ENCODE assay signal across 19 cellular contexts in genomic region chr11:3003396-3004231, GRCh38. TPM values are rescaled to one million over a fixed set of nuclear protein-coding genes. Genes with fewer than 3 reads are reported as not detected.
DNase-seq lines count a peak whose midpoint lies in the region; ATAC-seq and TF ChIP-seq lines count a peak whose summit lies in the region.
"Had no signal": no experiment of that assay in that cellular context is flagged by ENCODE, and none has a peak within 500 bp of the region (broad histone marks: within the 10 kb centered on the region; RNA-seq: fewer than 3 reads in every experiment).

No MANE protein-coding gene starts in this region.

- peaks cover 49% of the 10 kb centered on the region for H3K36me3 ChIP-seq in CD4-positive, CD25-positive, alpha-beta regulatory T cell (ENCODE audit: control insufficient read depth, insufficient read depth, low read length)
- H3K36me3 ChIP-seq in PC-9 (ENCODE audit: low read depth) (no peaks in the 10 kb centered on the region), trophoblast cell (ENCODE audit: control insufficient read depth in 1 of 2, insufficient read depth in 2 of 2, low read length in 2 of 2) (peaks cover 69 to 73% of the 10 kb centered on the region in 2 experiments), endodermal cell (ENCODE audit: control insufficient read depth, insufficient read depth, low read length) (peaks cover 65% of the 10 kb centered on the region)
- H3K36me3 ChIP-seq: cardiac muscle cell had no signal

- no peak overlapping the region for H4K8ac ChIP-seq in trophoblast cell (ENCODE audit: low read depth, low read length)

- H3K23ac ChIP-seq in trophoblast cell (ENCODE audit: low read length), result no peak overlapping the region

- H3K79me2 ChIP-seq in PC-9 (ENCODE audit: low read depth) (no peaks in the 10 kb centered on the region), trophoblast cell (ENCODE audit: control insufficient read depth, insufficient read depth, low read length, poor library complexity) (no peaks in the 10 kb centered on the region)

- peak overlapping the region in 2 of 3 donors; percentile 5 to 71 for H3K27ac Mint-ChIP-seq in CD4-positive, CD25-positive, alpha-beta regulatory T cell
- H3K27ac Mint-ChIP-seq in endodermal cell, result no peak overlapping the region
- H3K27ac Mint-ChIP-seq: activated naive CD4-positive, alpha-beta T cell treated with anti-CD3 and anti-CD28 coated beads, Interleukin-2, amount 50 U/mL, for 24 hours; IgD-negative memory B cell; memory B cell had no signal

- no peak for TF ChIP-seq POLR2A in GM18505 (IDR thresholded peaks at IDR 0.05; ENCODE audit: borderline replicate concordance, extremely low read depth, insufficient read depth, insufficient read length)

- H3K18ac ChIP-seq in trophoblast cell (ENCODE audit: low read length), result no peak overlapping the region

- H2AK5ac ChIP-seq in trophoblast cell (ENCODE audit: low read length), result no peak overlapping the region

- H3K14ac ChIP-seq in trophoblast cell (ENCODE audit: low read length), result no peak overlapping the region

- H3K4ac ChIP-seq in trophoblast cell (ENCODE audit: low read depth, low read length), result no peak overlapping the region

- H3K27me3 ChIP-seq in CD4-positive, CD25-positive, alpha-beta regulatory T cell (ENCODE audit: control insufficient read depth, insufficient read depth, low read length), result no peaks in the 10 kb centered on the region
- H3K27me3 ChIP-seq in PC-9 (ENCODE audit: insufficient read depth, low read depth), result no peaks in the 10 kb centered on the region
- no peaks in the 10 kb centered on the region for H3K27me3 ChIP-seq in dorsolateral prefrontal cortex
- no peaks in the 10 kb centered on the region for H3K27me3 ChIP-seq in trophoblast cell (ENCODE audit: insufficient read depth, low read length)
- no peaks in the 10 kb centered on the region for H3K27me3 ChIP-seq in endodermal cell (ENCODE audit: control insufficient read depth, insufficient read depth, low read length, poor library complexity, severe bottlenecking)
- H3K27me3 ChIP-seq: cardiac muscle cell, right atrium auricular region had no signal

- H3K4me3 ChIP-seq in CD4-positive, CD25-positive, alpha-beta regulatory T cell (ENCODE audit: low read depth, low read length), result no peak overlapping the region
- H3K4me3 ChIP-seq in PC-9, result no peak overlapping the region
- H3K4me3 ChIP-seq in dorsolateral prefrontal cortex, result no peak overlapping the region
- no peak overlapping the region for H3K4me3 ChIP-seq in trophoblast cell (ENCODE audit: low read depth, low read length)
- H3K4me3 ChIP-seq in endodermal cell (ENCODE audit: low read length), result no peak overlapping the region
- H3K4me3 ChIP-seq: cardiac muscle cell, right atrium auricular region had no signal

- H3K4me2 ChIP-seq in PC-9 (no peak overlapping the region), trophoblast cell (ENCODE audit: low read length) (no peak overlapping the region)

- H3K4me1 Mint-ChIP-seq in CD4-positive, CD25-positive, alpha-beta regulatory T cell, result peaks cover 0 to 2% (median 0%) of the 10 kb centered on the region in 4 donors
- H3K4me1 Mint-ChIP-seq in endodermal cell, result peaks cover 7% of the 10 kb centered on the region
- H3K4me1 Mint-ChIP-seq: activated naive CD4-positive, alpha-beta T cell treated with anti-CD3 and anti-CD28 coated beads, Interleukin-2, amount 50 U/mL, for 24 hours; IgD-negative memory B cell had no signal

- no peaks in the 10 kb centered on the region for H3K27me3 Mint-ChIP-seq in CD4-positive, CD25-positive, alpha-beta regulatory T cell
- H3K27me3 Mint-ChIP-seq in endodermal cell (ENCODE audit: insufficient read depth), result no peaks in the 10 kb centered on the region
- H3K27me3 Mint-ChIP-seq: activated naive CD4-positive, alpha-beta T cell treated with anti-CD3 and anti-CD28 coated beads, Interleukin-2, amount 50 U/mL, for 24 hours; CD8-positive, alpha-beta memory T cell; IgD-negative memory B cell; memory B cell had no signal

- H4K91ac ChIP-seq in trophoblast cell (ENCODE audit: low read depth, low read length), result no peak overlapping the region

- no CpG with 5 or more reads among the region's 12 CpGs for WGBS in trophoblast cell (ENCODE audit: extremely low coverage, insufficient coverage, insufficient read length)
- 92 to 95% methylated on average over 7 to 12 of the region's 12 CpGs for whole genome bisulfite sequencing in endodermal cell (ENCODE audit: insufficient coverage in 1 of 2, insufficient read length in 1 of 2), 2 experiments

- H3K9me3 Mint-ChIP-seq in CD4-positive, CD25-positive, alpha-beta regulatory T cell, result peaks cover 0 to 2% (median 0%) of the 10 kb centered on the region in 7 donors
- H3K9me3 Mint-ChIP-seq in endodermal cell, result no peaks in the 10 kb centered on the region
- H3K9me3 Mint-ChIP-seq: activated naive CD4-positive, alpha-beta T cell treated with anti-CD3 and anti-CD28 coated beads, Interleukin-2, amount 50 U/mL, for 24 hours; CD8-positive, alpha-beta memory T cell; IgD-negative memory B cell; memory B cell; T-helper 1 cell treated with Interleukin-12 subunit alpha and Interleukin-12 subunit beta and Interleukin-4 antibody, amounts not matched to agents 30 μg/mL and 1 μg/mL, for 36 hours had no signal

- H2BK12ac ChIP-seq in trophoblast cell (ENCODE audit: low read length), result no peak overlapping the region

- H3K9ac ChIP-seq in trophoblast cell (ENCODE audit: low read length) (no peak overlapping the region), endodermal cell (ENCODE audit: extremely low read depth, low read length, poor library complexity, severe bottlenecking) (no peak overlapping the region)

- intact Hi-C loops in PC-9 (cut with micrococcal nuclease; ENCODE audit: unreplicated experiment), result no loop called here
- intact Hi-C loops in dorsolateral prefrontal cortex (cut with DNase I), result no loop called here

- H4K12ac ChIP-seq in trophoblast cell (ENCODE audit: low read depth, low read length), result no peak overlapping the region

- no peak overlapping the region for H2BK5ac ChIP-seq in trophoblast cell (ENCODE audit: low read depth, low read length, poor library complexity)

- CTCF ChIA-PET in PC-9 (lab: Charles Lee), result no interaction called here

- H4K20me1 ChIP-seq in PC-9 (ENCODE audit: insufficient read depth), result peaks cover 6% of the 10 kb centered on the region; the same call in 1 of the 2 replicates

- no peaks in the 10 kb centered on the region for H3F3A ChIP-seq in PC-9 (ENCODE audit: insufficient read depth, low read depth)

- no peak for ATAC-seq in CD4-positive, CD25-positive, alpha-beta regulatory T cell (ENCODE audit: low read depth in 2 of 2)
- no peak for ATAC-seq in HG02759 (IDR thresholded peaks at IDR 0.05; ENCODE audit: unreplicated experiment)
- ATAC-seq in GM18505 (IDR thresholded peaks at IDR 0.05; ENCODE audit: unreplicated experiment), result no peak
- ATAC-seq: activated CD4-positive, CD25-positive, alpha-beta regulatory T cell treated with anti-CD3 and anti-CD28 coated beads, Interleukin-2, amount 50 U/mL, for 24 hours; Right ventricle myocardium inferior had no signal

- no peaks in the 10 kb centered on the region for H3K9me3 ChIP-seq in CD4-positive, CD25-positive, alpha-beta regulatory T cell (ENCODE audit: control insufficient read depth in 2 of 2, low read length in 2 of 2)
- H3K9me3 ChIP-seq in PC-9 (ENCODE audit: insufficient read depth, low read depth) (no peaks in the 10 kb centered on the region), trophoblast cell (ENCODE audit: insufficient read depth, low read depth, low read length) (peaks cover 2% of the 10 kb centered on the region), endodermal cell (ENCODE audit: control insufficient read depth, low read length) (no peaks in the 10 kb centered on the region)
- H3K9me3 ChIP-seq: right atrium auricular region had no signal

- H3K27ac ChIP-seq in CD4-positive, CD25-positive, alpha-beta regulatory T cell (ENCODE audit: insufficient read depth, low read length, poor library complexity, severe bottlenecking), result no peak overlapping the region
- H3K27ac ChIP-seq in PC-9 (no peak overlapping the region), dorsolateral prefrontal cortex (peak overlapping the region in 57 of 59 donors; percentile 45 to 100 (median 99)), trophoblast cell (ENCODE audit: low read depth, low read length) (no peak overlapping the region), endodermal cell (ENCODE audit: low read depth, low read length) (no peak overlapping the region)
- H3K27ac ChIP-seq: cardiac muscle cell, right atrium auricular region had no signal

- peaks cover 39% of the 10 kb centered on the region for H3K36me3 Mint-ChIP-seq in CD4-positive, CD25-positive, alpha-beta regulatory T cell
- H3K36me3 Mint-ChIP-seq in endodermal cell (ENCODE audit: low read depth), result peaks cover 54% of the 10 kb centered on the region
- H3K36me3 Mint-ChIP-seq: IgD-negative memory B cell had no signal

- H3K4me3 Mint-ChIP-seq in CD4-positive, CD25-positive, alpha-beta regulatory T cell, result no peak overlapping the region
- no peak overlapping the region for H3K4me3 Mint-ChIP-seq in endodermal cell
- H3K4me3 Mint-ChIP-seq: activated naive CD4-positive, alpha-beta T cell treated with anti-CD3 and anti-CD28 coated beads, Interleukin-2, amount 50 U/mL, for 24 hours; CD8-positive, alpha-beta memory T cell; IgD-negative memory B cell; memory B cell; T-helper 1 cell treated with Interleukin-12 subunit alpha and Interleukin-12 subunit beta and Interleukin-4 antibody, amounts not matched to agents 30 μg/mL and 1 μg/mL, for 36 hours had no signal

- no peaks in the 10 kb centered on the region for H3K9me2 ChIP-seq in PC-9 (ENCODE audit: insufficient read depth)

- H2BK120ac ChIP-seq in trophoblast cell (ENCODE audit: insufficient read depth, low read length, poor library complexity), result no peak overlapping the region

- no peak overlapping the region for H2AFZ ChIP-seq in PC-9
- H2AFZ ChIP-seq in trophoblast cell (ENCODE audit: insufficient read depth, low read length, poor library complexity), result no peak overlapping the region

- POLR2A ChIA-PET in PC-9 (lab: Charles Lee; ENCODE audit: unreplicated experiment), result interaction anchor here (0.6 kb wide), 2 partner anchors 92 to 93 kb away, joined by 3 to 6 read pairs; no protein-coding TSS in a partner anchor

- H3K79me1 ChIP-seq in trophoblast cell (ENCODE audit: low read length), result no peaks in the 10 kb centered on the region

- no peak for DNase-seq in CD4-positive, CD25-positive, alpha-beta regulatory T cell
- peak; percentile 72 to 77 for DNase-seq in PC-9
- peak in 3 of 10 donors; percentile 15 to 33 (median 30) for DNase-seq in dorsolateral prefrontal cortex
- DNase-seq in trophoblast cell, result peak; percentile 78 to 82
- DNase-seq in endodermal cell, result no peak
- DNase-seq in HuH-7 (ENCODE audit: low spot score), result no peak
- DNase-seq: activated CD8-positive, alpha-beta memory T cell treated with anti-CD3 and anti-CD28 coated beads, Interleukin-2, amount 50 U/mL, for 48 hours; CD8-positive, alpha-beta memory T cell; NCI-H1092 had no signal

- no peaks in the 10 kb centered on the region for H3K4me1 ChIP-seq in CD4-positive, CD25-positive, alpha-beta regulatory T cell (ENCODE audit: control insufficient read depth, insufficient read depth, low read length, poor library complexity, severe bottlenecking)
- no peaks in the 10 kb centered on the region for H3K4me1 ChIP-seq in PC-9 (replicated peaks; ENCODE audit: insufficient read depth)
- no peaks in the 10 kb centered on the region for H3K4me1 ChIP-seq in trophoblast cell (ENCODE audit: control insufficient read depth in 1 of 2, insufficient read depth in 2 of 2, low read length in 2 of 2)
- H3K4me1 ChIP-seq in endodermal cell (ENCODE audit: control insufficient read depth, insufficient read depth, low read length), result no peaks in the 10 kb centered on the region

- TF ChIP-seq CTCF in PC-9 (conservative IDR thresholded peaks at IDR 0.05) (no peak), dorsolateral prefrontal cortex (IDR thresholded peaks at IDR 0.05 in 54 of 56, conservative IDR thresholded peaks at IDR 0.05 in 2 of 56; ENCODE audit: low read depth in 1 of 56, partially characterized antibody in 56 of 56) (no peak), endodermal cell (conservative IDR thresholded peaks at IDR 0.05) (no peak)

- no TSS peak for BruUV-seq in PC-9 (replicated peaks; lab: Mats Ljungman, UMichigan)

RNA-seq across cellular contexts. Expression of gene NAP1L4, which starts 11.5 kb away (rescaled TPM):
- total RNA-seq in CD4-positive, CD25-positive, alpha-beta regulatory T cell, result 351 TPM
- 100 to 1,000 TPM; 210 to 266 (median 227) TPM for polyA plus RNA-seq in CD4-positive, CD25-positive, alpha-beta regulatory T cell
- total RNA-seq in PC-9 (2021) (73.3 and 86.7 TPM in 2 replicates), dorsolateral prefrontal cortex (100 to 1,000 TPM; 135 to 252 (median 182) TPM), endodermal cell (100 to 1,000 TPM; 198 to 206 TPM)
- polyA plus RNA-seq in trophoblast cell (2013), result 108 and 120 TPM in 2 replicates
- polyA plus RNA-seq in endodermal cell (2013, experiment 1 of 2), result 171 TPM
- polyA plus RNA-seq in endodermal cell (2013, experiment 2 of 2), result 165 TPM

RNA-seq across cellular contexts. Expression of gene CARS1, which starts 53.6 kb away (rescaled TPM):
- 58.0 TPM for total RNA-seq in CD4-positive, CD25-positive, alpha-beta regulatory T cell
- polyA plus RNA-seq in CD4-positive, CD25-positive, alpha-beta regulatory T cell, result 10 to 100 TPM; 39.6 to 49.3 (median 42.5) TPM
- total RNA-seq in PC-9 (2021) (58.4 and 78.8 TPM in 2 replicates), dorsolateral prefrontal cortex (100 to 1,000 TPM in 1 of 120 experiments, 10 to 100 TPM in 119; 40.9 to 104 (median 59.2) TPM), endodermal cell (10 to 100 TPM; 48.0 to 52.8 TPM)
- polyA plus RNA-seq in trophoblast cell (2013), result 113 and 120 TPM in 2 replicates
- polyA plus RNA-seq in endodermal cell (2013, experiment 1 of 2), result 59.6 TPM
- 35.9 TPM for polyA plus RNA-seq in endodermal cell (2013, experiment 2 of 2)

Comparison
In these comparisons a context has a peak if more than half of its experiments do, and no peak if none do; other contexts are left out.
1. DNase-seq: peak in PC-9 (2 of 2) and trophoblast cell (2 of 2); none in CD4-positive, CD25-positive, alpha-beta regulatory T cell (0 of 3), endodermal cell (single experiment) and HuH-7 (single experiment).
2. H3K27ac ChIP-seq: peak in dorsolateral prefrontal cortex (57 of 59); none in CD4-positive, CD25-positive, alpha-beta regulatory T cell (single experiment), PC-9 (single experiment), trophoblast cell (single experiment) and endodermal cell (single experiment).